Comparison of ENCODE assay signal across 8 cellular contexts in genomic region chr3:44862221-44862637, GRCh38. TPM values are rescaled to one million over a fixed set of nuclear protein-coding genes. Genes with fewer than 3 reads are reported as not detected.
DNase-seq lines count a peak whose midpoint lies in the region; ATAC-seq and TF ChIP-seq lines count a peak whose summit lies in the region.

No MANE protein-coding gene starts in this region.

- ATAC-seq in HG02759 (IDR thresholded peaks at IDR 0.05; ENCODE audit: unreplicated experiment), result peak; percentile 32
- no peak for ATAC-seq in upper lobe of right lung

- H3K4me1 ChIP-seq in OCI-LY1 (ENCODE audit: insufficient read depth, low read length, severe bottlenecking) (peaks cover 15% of the 10 kb centered on the region), upper lobe of right lung (peaks cover 6% of the 10 kb centered on the region)

- peaks cover 25% of the 10 kb centered on the region for H3K36me3 Mint-ChIP-seq in mesothelial cell of epicardium

- H3K27me3 ChIP-seq in OCI-LY1 (ENCODE audit: insufficient read depth, low read length), result no peaks in the 10 kb centered on the region
- no peaks in the 10 kb centered on the region for H3K27me3 ChIP-seq in upper lobe of right lung

- no peak overlapping the region for H2AFZ ChIP-seq in OCI-LY1 (ENCODE audit: low read length)

- DNase-seq in activated T-cell treated with anti-CD3 and anti-CD28 coated beads for 1 hour (ENCODE audit: low read depth) (peak; percentile 14), cerebellar cortex (ENCODE audit: low spot score) (peak; percentile 52), mesothelial cell of epicardium (ENCODE audit: low spot score in 2 of 2, unreplicated experiment in 2 of 2) (no peak), upper lobe of right lung (no peak), NCI-H2107 treated with DMSO at 0.1 percent for 48 hours (lab: John Stamatoyannopoulos, UW; ENCODE audit: unreplicated experiment) (no peak)
- no peak for DNase-seq in activated T-cell treated with anti-CD3 and anti-CD28 coated beads, Interleukin-2, amount 50 U/mL, for 1 hour

- peaks cover 25% of the 10 kb centered on the region for H3K36me3 ChIP-seq in OCI-LY1 (ENCODE audit: insufficient read depth, low read length)
- H3K36me3 ChIP-seq in upper lobe of right lung, result no peaks in the 10 kb centered on the region

- H3K79me2 ChIP-seq in OCI-LY1 (ENCODE audit: insufficient read depth, low read length), result no peaks in the 10 kb centered on the region

- intact Hi-C loops in upper lobe of right lung (cut with DNase I), result no loop called here

- peak overlapping the region; percentile 65 for H3K9ac ChIP-seq in OCI-LY1 (ENCODE audit: low read length)

- H3K9me2 ChIP-seq in OCI-LY1 (ENCODE audit: low read depth, low read length), result no peaks in the 10 kb centered on the region

- H3K9me3 Mint-ChIP-seq in mesothelial cell of epicardium, result peaks cover under 1% of the 10 kb centered on the region

- no peaks in the 10 kb centered on the region for H4K20me1 ChIP-seq in OCI-LY1 (ENCODE audit: insufficient read depth, low read length)

- H3K27me3 Mint-ChIP-seq in mesothelial cell of epicardium (ENCODE audit: low read depth), result no peaks in the 10 kb centered on the region

- H3K4me3 ChIP-seq in OCI-LY1 (ENCODE audit: low read depth, low read length, poor library complexity, severe bottlenecking) (peak overlapping the region; percentile 60), upper lobe of right lung (peak overlapping the region; percentile 75)

- H3K27ac ChIP-seq in OCI-LY1 (ENCODE audit: low read depth, low read length, poor library complexity, severe bottlenecking) (no peak overlapping the region), upper lobe of right lung (peak overlapping the region; percentile 96)

- H3K4me2 ChIP-seq in OCI-LY1 (ENCODE audit: low read length), result peak overlapping the region; percentile 72

- peaks cover 7% of the 10 kb centered on the region; the same call in 1 of the 2 replicates for H3F3A ChIP-seq in OCI-LY1 (ENCODE audit: insufficient read depth, low read length)

- H3K27ac Mint-ChIP-seq in mesothelial cell of epicardium, result peak overlapping the region; percentile 99

- peak overlapping the region; percentile 83 for H3K4me3 Mint-ChIP-seq in mesothelial cell of epicardium

- TF ChIP-seq CTCF in OCI-LY1 (IDR thresholded peaks at IDR 0.05; ENCODE audit: low read length), result no peak
- no peak for TF ChIP-seq CTCF in mesothelial cell of epicardium (IDR thresholded peaks at IDR 0.05; ENCODE audit: unreplicated experiment)
- no peak for TF ChIP-seq CTCF in upper lobe of right lung (IDR thresholded peaks at IDR 0.05)

- H3K4me1 Mint-ChIP-seq in mesothelial cell of epicardium, result peaks cover 17% of the 10 kb centered on the region

- H3K9me3 ChIP-seq in OCI-LY1 (ENCODE audit: low read length) (no peaks in the 10 kb centered on the region), upper lobe of right lung (no peaks in the 10 kb centered on the region)

RNA-seq across cellular contexts. Expression of gene TMEM42, which starts 0.5 kb away (rescaled TPM):
- 17.7 to 20.2 TPM (median 18.8 TPM) in 3 replicates for total RNA-seq in mesothelial cell of epicardium
- total RNA-seq in upper lobe of right lung, result 14.4 TPM

RNA-seq across cellular contexts. Expression of gene TGM4, which starts 12.2 kb away (rescaled TPM):
- total RNA-seq in mesothelial cell of epicardium, result 0.09 TPM in 1 of 3 replicates, not detected in the others
- total RNA-seq in upper lobe of right lung, result not detected

Comparison
In these comparisons a context has a peak if more than half of its experiments do, and no peak if none do; other contexts are left out.
1. DNase-seq: peak in activated T-cell treated with anti-CD3 and anti-CD28 coated beads for 1 hour (single experiment) and cerebellar cortex (single experiment); none in activated T-cell treated with anti-CD3 and anti-CD28 coated beads, Interleukin-2, amount 50 U/mL, for 1 hour (single experiment), mesothelial cell of epicardium (0 of 2), upper lobe of right lung (single experiment) and NCI-H2107 treated with DMSO at 0.1 percent for 48 hours (single experiment).